ENCODE assay signal across 8 cellular contexts in the genomic region with DNA sequence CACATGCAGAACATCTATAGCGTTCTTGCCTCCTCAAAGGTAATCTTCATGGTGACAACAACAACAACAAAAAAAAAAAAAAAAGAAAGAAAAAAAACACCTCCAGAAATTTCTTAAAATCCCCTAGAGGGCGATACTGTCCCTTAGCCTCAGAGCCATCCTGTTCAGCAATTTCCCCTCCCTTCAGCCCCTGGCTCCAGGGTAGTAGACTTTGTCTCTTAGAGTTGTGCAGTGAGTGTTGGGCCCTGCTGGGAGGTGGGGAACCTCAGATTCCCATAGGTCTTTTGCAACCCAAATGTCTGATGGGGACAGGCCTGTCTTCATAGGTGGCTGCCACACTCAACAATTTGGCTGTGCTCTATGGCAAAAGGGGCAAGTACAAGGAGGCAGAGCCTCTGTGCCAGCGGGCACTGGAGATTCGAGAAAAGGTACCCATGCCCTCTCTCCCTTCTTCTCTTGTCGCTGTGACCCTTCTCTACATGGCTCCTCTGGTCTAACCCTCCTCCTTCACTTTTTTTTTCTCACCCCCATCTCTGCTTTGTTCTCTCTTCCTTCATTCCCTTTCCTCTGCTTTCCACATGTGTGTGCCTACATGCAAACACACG. TPM values are rescaled to one million over a fixed set of nuclear protein-coding genes. Genes with fewer than 3 reads are reported as not detected.
DNase-seq lines count a peak whose midpoint lies in the region; ATAC-seq, FAIRE-seq and TF ChIP-seq lines count a peak whose summit lies in the region.

No MANE protein-coding gene starts in this region.

- H3K56ac ChIP-seq in H1 (replicated peaks; ENCODE audit: insufficient read length, low read depth, low read length): no peak overlapping the region

- 0 out of 2 replicates have a peak overlapping the region, but pooled peaks have one; percentile 30 for H2AK5ac ChIP-seq in H1 (ENCODE audit: low read depth, low read length)

- H2BK120ac ChIP-seq in H1 (replicated peaks; ENCODE audit: low read depth, low read length): no peak overlapping the region

- H3K9ac ChIP-seq in H1 (replicated peaks in 1 of 4; ENCODE audit: extremely low read depth in 1 of 4, low read depth in 3 of 4, low read length in 3 of 4): no peak overlapping the region

- no peaks in the 10 kb centered on the region for H3K79me1 ChIP-seq in H1 (ENCODE audit: low read depth, low read length)

- CTCF ChIA-PET in HEK293 (lab: Yijun Ruan, JAX) (interaction anchor here (0.6 to 7.6 kb wide), 20 partner anchors 9 to 1326 kb away, joined by 3 to 83 read pairs (median 4); a partner anchor contains a TSS), H1 (lab: Charles Lee; ENCODE audit: partially characterized antibody) (interaction anchor here (0.6 to 3.9 kb wide), 24 partner anchors 8 to 188 kb away, joined by 3 to 31 read pairs (median 5); a partner anchor contains a TSS)

- no peak overlapping the region for H3K23ac ChIP-seq in H1 (ENCODE audit: insufficient read length)

- no peak for FAIRE-seq in RCC 7860 (lab: Jason Lieb, UNC)
- FAIRE-seq in H1 (lab: Jason Lieb, UNC): peak; percentile 88

- no peak overlapping the region for H2BK20ac ChIP-seq in H1 (ENCODE audit: low read length)

- peak overlapping the region; percentile 13; the same call in 1 of the 2 replicates for H2BK15ac ChIP-seq in H1 (ENCODE audit: low read length)

- TF ChIP-seq CTCF in HEK293 (tag by site-specific recombination; IDR thresholded peaks at IDR 0.05): peak; percentile 73
- TF ChIP-seq CTCF in H1 (IDR thresholded peaks at IDR 0.05; ENCODE audit: control extremely low read depth in 1 of 3, insufficient read depth in 1 of 3, low read depth in 1 of 3, low read length in 3 of 3): peak; percentile 25 to 73 (median 48)
- peak; percentile 68 for TF ChIP-seq CTCF in osteoblast (IDR thresholded peaks at IDR 0.05; ENCODE audit: extremely low read depth, low read depth, low read length)
- no peak for TF ChIP-seq CTCF in coronary artery (IDR thresholded peaks at IDR 0.05)

- H4K8ac ChIP-seq in H1 (ENCODE audit: extremely low read depth, insufficient read depth, low read length): no peak overlapping the region

- peak; percentile 81 for TF ChIP-seq RAD21 in H1 (IDR thresholded peaks at IDR 0.05 in 1 of 2, conservative IDR thresholded peaks at IDR 0.05 in 1 of 2; ENCODE audit: low read depth in 2 of 2, low read length in 2 of 2)

- WGBS in H1 (ENCODE audit: extremely low coverage in 1 of 2, insufficient coverage in 1 of 2, insufficient read length in 1 of 2, insufficient replicate concordance in 2 of 2, low coverage in 1 of 2, low lambda C conversion rate in 2 of 2, missing lambda C conversion rate in 1 of 2), 2 experiments: 49% methylated on average over 6 of the region's 6 CpGs; no CpG with 5 or more reads in 1 of the 2 experiments

- H3K4me2 ChIP-seq in H1 (ENCODE audit: insufficient read depth in 1 of 2, low read depth in 2 of 2, low read length in 2 of 2) (no peak overlapping the region), osteoblast (ENCODE audit: insufficient read depth, low read length) (no peak overlapping the region)

- H3K79me2 ChIP-seq in H1 (ENCODE audit: control insufficient read depth in 1 of 2, insufficient read depth in 2 of 2, low read length in 2 of 2): no peaks in the 10 kb centered on the region
- no peaks in the 10 kb centered on the region for H3K79me2 ChIP-seq in osteoblast (ENCODE audit: insufficient read depth, low read length)

- no peak overlapping the region for H4K5ac ChIP-seq in H1 (ENCODE audit: insufficient read length, low read depth, low read length)

- POLR2A ChIA-PET in HEK293 (lab: Yijun Ruan, JAX): interaction anchor here (0.7 kb wide), 2 partner anchors 11 to 198 kb away, joined by 4 read pairs; a partner anchor contains a TSS
- POLR2A ChIA-PET in H1 (lab: Charles Lee; ENCODE audit: partially characterized antibody): interaction anchor here (1.0 to 2.1 kb wide), 4 partner anchors 15 to 100 kb away, joined by 3 to 13 read pairs (median 4); a partner anchor contains a TSS

- no peak overlapping the region for H3K14ac ChIP-seq in H1 (ENCODE audit: insufficient read length)

- H2AFZ ChIP-seq in H1 (ENCODE audit: low read length): no peak overlapping the region
- H2AFZ ChIP-seq in osteoblast (ENCODE audit: low read length): no peak overlapping the region

- no peaks in the 10 kb centered on the region for H3K9me3 ChIP-seq in HEK293 (ENCODE audit: control insufficient read depth, insufficient read depth, low read depth, low read length)
- H3K9me3 ChIP-seq in H1 (ENCODE audit: insufficient read depth in 2 of 2, low read depth in 1 of 2, low read length in 1 of 2): no peaks in the 10 kb centered on the region
- no peaks in the 10 kb centered on the region for H3K9me3 ChIP-seq in osteoblast (ENCODE audit: low read depth, low read length)

- H3K27me3 ChIP-seq in H1 (replicated peaks in 1 of 4; ENCODE audit: control insufficient read depth in 3 of 4, extremely low read depth in 1 of 4, insufficient read depth in 3 of 4, low read length in 3 of 4): no peaks in the 10 kb centered on the region
- H3K27me3 ChIP-seq in osteoblast (ENCODE audit: insufficient read depth, low read length): no peaks in the 10 kb centered on the region

- no peak for ATAC-seq in HG03025 (IDR thresholded peaks at IDR 0.05; ENCODE audit: low FRiP score, unreplicated experiment)

- no peak overlapping the region for H3K18ac ChIP-seq in H1 (ENCODE audit: extremely low read depth, low read length)

- peak; percentile 25 to 50 (median 28) for DNase-seq in NCI-H1417 (lab: John Stamatoyannopoulos, UW)
- no peak for DNase-seq in NCI-H1417 treated with DMSO at 0.1 percent for 48 hours (lab: John Stamatoyannopoulos, UW)
- DNase-seq in RCC 7860 (ENCODE audit: low spot score): peak; percentile 8
- DNase-seq in H1 (ENCODE audit: low read depth in 1 of 2, low spot score in 2 of 2): no peak
- DNase-seq in osteoblast (ENCODE audit: insufficient read length, low spot score, missing footprints): peak; percentile 95
- no peak for DNase-seq in coronary artery (ENCODE audit: low spot score)

- H3K4me3 ChIP-seq in HEK293 (ENCODE audit: low read depth, low read length) (no peak overlapping the region), H1 (ENCODE audit: extremely low read depth in 1 of 4, insufficient read depth in 2 of 4, low read depth in 3 of 4, low read length in 4 of 4) (no peak overlapping the region), osteoblast (ENCODE audit: insufficient read depth, low read length) (no peak overlapping the region), coronary artery (no peak overlapping the region)

- H4K91ac ChIP-seq in H1 (replicated peaks; ENCODE audit: insufficient read length, low read length): peak overlapping the region; percentile 20

- H3K36me3 ChIP-seq in HEK293 (ENCODE audit: control insufficient read depth in 2 of 2, insufficient read depth in 1 of 2, low read length in 2 of 2): peaks cover 3 to 56% of the 10 kb centered on the region in 2 experiments; a peak in 2 of 3 replicates
- H3K36me3 ChIP-seq in H1 (ENCODE audit: control insufficient read depth in 2 of 4, insufficient read depth in 4 of 4, low read length in 3 of 4): peaks cover 0 to 2% (median 0%) of the 10 kb centered on the region in 4 experiments; a peak in 5 of 8 replicates
- H3K36me3 ChIP-seq in osteoblast (ENCODE audit: insufficient read depth, low read length): peaks cover 20% of the 10 kb centered on the region

- no peak for TF ChIP-seq POLR2A in H1 (IDR thresholded peaks at IDR 0.05; ENCODE audit: control extremely low read depth in 1 of 2, low read depth in 2 of 2, low read length in 2 of 2)

- no peak overlapping the region for H2BK5ac ChIP-seq in H1 (ENCODE audit: low read depth, low read length)

- H4K20me1 ChIP-seq in H1 (replicated peaks in 1 of 2; ENCODE audit: control insufficient read depth in 1 of 2, insufficient read depth in 2 of 2, low read length in 2 of 2): no peaks in the 10 kb centered on the region
- H4K20me1 ChIP-seq in osteoblast (ENCODE audit: insufficient read depth, low read length): no peaks in the 10 kb centered on the region

- H3K23me2 ChIP-seq in H1 (ENCODE audit: low read depth, low read length): no peaks in the 10 kb centered on the region

- H3K4me1 ChIP-seq in HEK293 (ENCODE audit: control insufficient read depth, insufficient read depth, low read length) (no peaks in the 10 kb centered on the region), H1 (replicated peaks in 1 of 4; ENCODE audit: control insufficient read depth in 3 of 4, insufficient read depth in 4 of 4, low read length in 3 of 4) (peaks cover 0 to 8% (median 3%) of the 10 kb centered on the region in 4 experiments; a peak in 4 of 7 replicates), osteoblast (ENCODE audit: insufficient read depth, low read length) (peaks cover 3% of the 10 kb centered on the region)

- H3K27ac ChIP-seq in HEK293 (ENCODE audit: extremely low read depth, low read depth, low read length) (no peak overlapping the region), H1 (ENCODE audit: low read depth, low read length) (no peak overlapping the region), osteoblast (ENCODE audit: low read depth, low read length) (no peak overlapping the region), coronary artery (no peak overlapping the region)

- H2BK12ac ChIP-seq in H1 (ENCODE audit: low read depth, low read length): 0 out of 2 replicates have a peak overlapping the region, but pooled peaks have one; percentile 50

- H3K4ac ChIP-seq in H1 (replicated peaks; ENCODE audit: insufficient read length, low read depth, low read length): no peak overlapping the region

- no peak for TF ChIP-seq EP300 in H1 (IDR thresholded peaks at IDR 0.05; ENCODE audit: borderline replicate concordance in 1 of 2, low read depth in 2 of 2, low read length in 2 of 2)

RNA-seq across cellular contexts. Expression of a gene that starts 6.0 kb away (rescaled TPM):
- total RNA-seq in H1 (2021; fragmentation: NEBNext Ultra II Directional; extraction: Animal tissue kit (Norgen Biotek cat#: 25700)): 130 and 138 TPM in 2 replicates
- 110 and 133 TPM in 2 replicates for polyA plus RNA-seq in H1 (2011; rRNA removed)
- polyA plus RNA-seq in H1 (2011; cell fraction: cytosol; rRNA removed): 105 TPM
- 256 TPM for polyA plus RNA-seq in H1 (2011; cell fraction: nucleus; rRNA removed)
- 146 to 167 TPM (median 153 TPM) in 4 replicates for polyA plus RNA-seq in H1 (2012, experiment 1 of 2)
- polyA plus RNA-seq in H1 (2012, experiment 2 of 2): 166 TPM
- polyA plus RNA-seq in H1 (2013, experiment 1 of 2): 111 TPM
- 96.7 TPM for polyA plus RNA-seq in H1 (2013, experiment 2 of 2)
- 151 and 164 TPM in 2 replicates for polyA minus RNA-seq in H1 (2011; rRNA and poly(A)+ RNA removed)
- 99.5 TPM for polyA minus RNA-seq in H1 (2011; cell fraction: cytosol; rRNA and poly(A)+ RNA removed)
- polyA minus RNA-seq in H1 (2011; cell fraction: nucleus; rRNA and poly(A)+ RNA removed): 99.6 TPM
- total RNA-seq in osteoblast: 183 and 190 TPM in 2 replicates

RNA-seq across cellular contexts. Expression of a gene that starts 10.7 kb away (rescaled TPM):
- total RNA-seq in H1 (2021; fragmentation: NEBNext Ultra II Directional; extraction: Animal tissue kit (Norgen Biotek cat#: 25700)): 27.7 and 28.5 TPM in 2 replicates
- polyA plus RNA-seq in H1 (2011; rRNA removed): 15.7 and 23.8 TPM in 2 replicates
- polyA plus RNA-seq in H1 (2011; cell fraction: cytosol; rRNA removed): 23.5 TPM
- 63.1 TPM for polyA plus RNA-seq in H1 (2011; cell fraction: nucleus; rRNA removed)
- 17.2 to 26.8 TPM (median 26.2 TPM) in 4 replicates for polyA plus RNA-seq in H1 (2012, experiment 1 of 2)
- 20.2 TPM for polyA plus RNA-seq in H1 (2012, experiment 2 of 2)
- 14.9 TPM for polyA plus RNA-seq in H1 (2013, experiment 1 of 2)
- polyA plus RNA-seq in H1 (2013, experiment 2 of 2): 13.6 TPM
- polyA minus RNA-seq in H1 (2011; rRNA and poly(A)+ RNA removed): 17.6 and 19.2 TPM in 2 replicates
- 9.5 TPM for polyA minus RNA-seq in H1 (2011; cell fraction: cytosol; rRNA and poly(A)+ RNA removed)
- polyA minus RNA-seq in H1 (2011; cell fraction: nucleus; rRNA and poly(A)+ RNA removed): 20.0 TPM
- 17.7 and 20.3 TPM in 2 replicates for total RNA-seq in osteoblast

RNA-seq across cellular contexts. Expression of a gene that starts 10.9 kb away (rescaled TPM):
- 97.7 and 99.9 TPM in 2 replicates for total RNA-seq in H1 (2021; fragmentation: NEBNext Ultra II Directional; extraction: Animal tissue kit (Norgen Biotek cat#: 25700))
- polyA plus RNA-seq in H1 (2011; rRNA removed): 58.7 and 61.0 TPM in 2 replicates
- 50.1 TPM for polyA plus RNA-seq in H1 (2011; cell fraction: cytosol; rRNA removed)
- polyA plus RNA-seq in H1 (2011; cell fraction: nucleus; rRNA removed): 62.3 TPM
- 74.9 to 127 TPM (median 111 TPM) in 4 replicates for polyA plus RNA-seq in H1 (2012, experiment 1 of 2)
- 83.0 TPM for polyA plus RNA-seq in H1 (2012, experiment 2 of 2)
- 66.2 TPM for polyA plus RNA-seq in H1 (2013, experiment 1 of 2)
- 61.9 TPM for polyA plus RNA-seq in H1 (2013, experiment 2 of 2)
- 34.6 and 36.2 TPM in 2 replicates for polyA minus RNA-seq in H1 (2011; rRNA and poly(A)+ RNA removed)
- 37.5 TPM for polyA minus RNA-seq in H1 (2011; cell fraction: cytosol; rRNA and poly(A)+ RNA removed)
- 16.5 TPM for polyA minus RNA-seq in H1 (2011; cell fraction: nucleus; rRNA and poly(A)+ RNA removed)
- total RNA-seq in osteoblast: 16.2 and 20.6 TPM in 2 replicates

RNA-seq across cellular contexts. Expression of a gene that starts 16.5 kb away (rescaled TPM):
- total RNA-seq in H1 (2021; fragmentation: NEBNext Ultra II Directional; extraction: Animal tissue kit (Norgen Biotek cat#: 25700)): 10.8 and 11.4 TPM in 2 replicates
- 15.0 and 19.1 TPM in 2 replicates for polyA plus RNA-seq in H1 (2011; rRNA removed)
- polyA plus RNA-seq in H1 (2011; cell fraction: cytosol; rRNA removed): 20.6 TPM
- 75.9 TPM for polyA plus RNA-seq in H1 (2011; cell fraction: nucleus; rRNA removed)
- polyA plus RNA-seq in H1 (2012, experiment 1 of 2): 11.1 to 16.5 TPM (median 14.8 TPM) in 4 replicates
- polyA plus RNA-seq in H1 (2012, experiment 2 of 2): 11.6 TPM
- 6.7 TPM for polyA plus RNA-seq in H1 (2013, experiment 1 of 2)
- 6.2 TPM for polyA plus RNA-seq in H1 (2013, experiment 2 of 2)
- polyA minus RNA-seq in H1 (2011; rRNA and poly(A)+ RNA removed): 25.3 and 26.4 TPM in 2 replicates
- polyA minus RNA-seq in H1 (2011; cell fraction: cytosol; rRNA and poly(A)+ RNA removed): 11.2 TPM
- polyA minus RNA-seq in H1 (2011; cell fraction: nucleus; rRNA and poly(A)+ RNA removed): 24.7 TPM
- 46.9 and 48.5 TPM in 2 replicates for total RNA-seq in osteoblast

RNA-seq across cellular contexts. Expression of a gene that starts 48.7 kb away (rescaled TPM):
- 89.6 and 92.3 TPM in 2 replicates for total RNA-seq in H1 (2021; fragmentation: NEBNext Ultra II Directional; extraction: Animal tissue kit (Norgen Biotek cat#: 25700))
- 20.6 and 33.9 TPM in 2 replicates for polyA plus RNA-seq in H1 (2011; rRNA removed)
- polyA plus RNA-seq in H1 (2011; cell fraction: cytosol; rRNA removed): 48.7 TPM
- polyA plus RNA-seq in H1 (2011; cell fraction: nucleus; rRNA removed): 32.2 TPM
- 88.5 to 96.8 TPM (median 92.1 TPM) in 4 replicates for polyA plus RNA-seq in H1 (2012, experiment 1 of 2)
- 53.2 TPM for polyA plus RNA-seq in H1 (2012, experiment 2 of 2)
- 85.3 TPM for polyA plus RNA-seq in H1 (2013, experiment 1 of 2)
- polyA plus RNA-seq in H1 (2013, experiment 2 of 2): 82.7 TPM
- 51.2 and 56.1 TPM in 2 replicates for polyA minus RNA-seq in H1 (2011; rRNA and poly(A)+ RNA removed)
- 22.2 TPM for polyA minus RNA-seq in H1 (2011; cell fraction: cytosol; rRNA and poly(A)+ RNA removed)
- polyA minus RNA-seq in H1 (2011; cell fraction: nucleus; rRNA and poly(A)+ RNA removed): 29.4 TPM
- 84.0 and 90.2 TPM in 2 replicates for total RNA-seq in osteoblast

Comparison
In these comparisons a context has a peak if more than half of its experiments do, and no peak if none do; other contexts are left out.
1. DNase-seq: peak in NCI-H1417 (3 of 3), RCC 7860 (single experiment) and osteoblast (single experiment); none in NCI-H1417 treated with DMSO at 0.1 percent for 48 hours (single experiment), H1 (0 of 2) and coronary artery (single experiment).